ENCODE assay signal across 15 cellular contexts in genomic region chr15:98745650-98746374, GRCh38.
A peak's percentile ranks its signal among the peaks of the same experiment; 100 is the strongest.
DNase-seq lines count a peak whose midpoint lies in the region; ATAC-seq and TF ChIP-seq lines count a peak whose summit lies in the region.
"Had no signal": no experiment of that assay in that cellular context is flagged by ENCODE, and none has a peak within 500 bp of the region (broad histone marks: within the 10 kb centered on the region; RNA-seq: fewer than 3 reads in every experiment).

No MANE protein-coding gene starts in this region.

- H3K4me1 ChIP-seq in tibial artery: peaks cover 0 to 98% (median 38%) of the 10 kb centered on the region in 4 donors

- no peaks in the 10 kb centered on the region for H3K9me3 ChIP-seq in tibial artery
- H3K9me3 ChIP-seq: body of pancreas had no signal

- H3K4me3 ChIP-seq in astrocyte of the spinal cord (ENCODE audit: low read depth, low read length) (no peak overlapping the region), tibial artery (no peak overlapping the region)
- H3K4me3 ChIP-seq: body of pancreas had no signal

- H3K9me3 Mint-ChIP-seq in mesothelial cell of epicardium: no peaks in the 10 kb centered on the region
- no peaks in the 10 kb centered on the region for H3K9me3 Mint-ChIP-seq in natural killer cell treated with Interleukin-12 subunit alpha and Interleukin-12 subunit beta and Interleukin-15 and Interleukin-18, amount 100 ng/mL, for 72 hours

- in situ Hi-C loops in astrocyte of the spinal cord (cut with HindIII; ENCODE audit: low sequenced_read_pairs): no loop called here

- DNase-seq in GDM1 (lab: John Stamatoyannopoulos, UW) (peak; percentile 9), MV-4-11 (lab: John Stamatoyannopoulos, UW) (peak; percentile 48), astrocyte of the spinal cord (ENCODE audit: low read depth, low spot score) (peak; percentile 36), mesothelial cell of epicardium (ENCODE audit: low spot score in 2 of 2, unreplicated experiment in 2 of 2) (no peak), tibial artery (no peak), NCI-H2227 treated with DMSO at 0.1 percent for 48 hours (lab: John Stamatoyannopoulos, UW) (no peak)
- no peak for DNase-seq in natural killer cell treated with Interleukin-12 subunit alpha and Interleukin-12 subunit beta and Interleukin-15 and Interleukin-18, amount 100 ng/mL, for 72 hours (ENCODE audit: low spot score)
- DNase-seq: activated CD4-positive, CD25-positive, alpha-beta regulatory T cell; midbrain; NCI-H1092; posterior cingulate gyrus; SHP77; stimulated activated naive CD4-positive, alpha-beta T cell had no signal

- intact Hi-C loops in tibial artery (cut with DNase I; ENCODE audit: low total_unique reads): no loop called here

- H3K36me3 Mint-ChIP-seq in mesothelial cell of epicardium: no peaks in the 10 kb centered on the region
- H3K36me3 Mint-ChIP-seq in natural killer cell treated with Interleukin-12 subunit alpha and Interleukin-12 subunit beta and Interleukin-15 and Interleukin-18, amount 100 ng/mL, for 72 hours: no peaks in the 10 kb centered on the region

- ATAC-seq in natural killer cell treated with Interleukin-12 subunit alpha and Interleukin-12 subunit beta and Interleukin-15 and Interleukin-18, amount 100 ng/mL, for 72 hours: no peak
- no peak for ATAC-seq in GM18909 (IDR thresholded peaks at IDR 0.05; ENCODE audit: poor library complexity, unreplicated experiment)

- H3K27ac Mint-ChIP-seq in mesothelial cell of epicardium: peak overlapping the region; percentile 65
- H3K27ac Mint-ChIP-seq in natural killer cell treated with Interleukin-12 subunit alpha and Interleukin-12 subunit beta and Interleukin-15 and Interleukin-18, amount 100 ng/mL, for 72 hours: no peak overlapping the region

- H3K4me1 Mint-ChIP-seq in mesothelial cell of epicardium: peaks cover 38% of the 10 kb centered on the region
- peaks cover 21 to 26% of the 10 kb centered on the region in 2 donors for H3K4me1 Mint-ChIP-seq in natural killer cell treated with Interleukin-12 subunit alpha and Interleukin-12 subunit beta and Interleukin-15 and Interleukin-18, amount 100 ng/mL, for 72 hours (ENCODE audit: low read depth in 2 of 2)

- no peaks in the 10 kb centered on the region for H3K27me3 Mint-ChIP-seq in mesothelial cell of epicardium (ENCODE audit: low read depth)
- H3K27me3 Mint-ChIP-seq in natural killer cell treated with Interleukin-12 subunit alpha and Interleukin-12 subunit beta and Interleukin-15 and Interleukin-18, amount 100 ng/mL, for 72 hours: no peaks in the 10 kb centered on the region

- no peak overlapping the region for H3K27ac ChIP-seq in tibial artery
- H3K27ac ChIP-seq: body of pancreas had no signal

- no peaks in the 10 kb centered on the region for H3K27me3 ChIP-seq in tibial artery
- H3K27me3 ChIP-seq: body of pancreas had no signal

- H3K36me3 ChIP-seq in tibial artery: no peaks in the 10 kb centered on the region

- no peak for TF ChIP-seq CTCF in astrocyte of the spinal cord (IDR thresholded peaks at IDR 0.05; ENCODE audit: low read depth, low read length)
- TF ChIP-seq CTCF in mesothelial cell of epicardium (IDR thresholded peaks at IDR 0.05; ENCODE audit: unreplicated experiment): no peak
- TF ChIP-seq CTCF in tibial artery (IDR thresholded peaks at IDR 0.05): no peak

- no peak overlapping the region for H3K4me3 Mint-ChIP-seq in mesothelial cell of epicardium
- no peak overlapping the region for H3K4me3 Mint-ChIP-seq in natural killer cell treated with Interleukin-12 subunit alpha and Interleukin-12 subunit beta and Interleukin-15 and Interleukin-18, amount 100 ng/mL, for 72 hours

Comparison
In these comparisons a context has a peak if more than half of its experiments do, and no peak if none do; other contexts are left out.
1. DNase-seq: peak in GDM1 (single experiment), MV-4-11 (single experiment) and astrocyte of the spinal cord (single experiment); none in mesothelial cell of epicardium (0 of 2), tibial artery (0 of 2), NCI-H2227 treated with DMSO at 0.1 percent for 48 hours (single experiment) and natural killer cell treated with Interleukin-12 subunit alpha and Interleukin-12 subunit beta and Interleukin-15 and Interleukin-18, amount 100 ng/mL, for 72 hours (single experiment).